12 cellular contexts compared by ENCODE assay signal in the genomic region with DNA sequence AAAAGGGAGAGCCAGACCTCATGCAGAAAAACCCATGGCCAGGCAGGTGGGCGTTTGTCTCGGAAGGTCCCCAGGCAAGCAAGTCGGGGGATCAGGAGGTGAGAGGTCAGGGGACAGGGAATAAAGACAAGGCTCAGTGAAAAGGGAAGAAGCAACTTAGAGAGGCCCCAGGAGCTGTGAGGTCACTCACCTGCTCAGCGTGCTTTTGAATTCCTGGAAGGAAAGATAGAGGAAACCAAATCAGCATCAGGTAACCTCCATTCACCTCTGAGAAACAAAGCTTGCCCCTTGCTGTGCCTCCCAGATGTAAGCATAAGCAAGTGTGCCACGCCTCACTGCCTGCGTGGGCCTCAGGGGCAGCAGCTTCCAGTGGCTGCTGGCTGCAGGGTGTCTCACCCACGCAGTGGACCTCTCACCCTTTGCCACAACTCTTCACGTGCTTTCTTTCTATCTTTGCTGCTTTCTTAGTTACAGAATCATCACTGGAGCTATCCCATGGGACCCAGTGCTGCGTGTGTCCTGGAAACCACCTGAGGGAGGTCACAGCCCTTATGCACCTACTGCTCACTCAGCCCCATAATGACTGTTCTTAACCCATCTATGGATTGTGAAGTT. TPM values are rescaled to one million over a fixed set of nuclear protein-coding genes. Genes with fewer than 3 reads are reported as not detected.
DNase-seq lines count a peak whose midpoint lies in the region; ATAC-seq and TF ChIP-seq lines count a peak whose summit lies in the region.
"Had no signal": no experiment of that assay in that cellular context is flagged by ENCODE, and none has a peak within 500 bp of the region (broad histone marks: within the 10 kb centered on the region; RNA-seq: fewer than 3 reads in every experiment).

No MANE protein-coding gene starts in this region.

- DNase-seq in gastrocnemius medialis (no peak), NCI-H510A (lab: John Stamatoyannopoulos, UW) (no peak), MV-4-11 (lab: John Stamatoyannopoulos, UW) (no peak), left ventricle myocardium inferior (no peak)
- no peak for DNase-seq in stimulated activated CD4-positive, alpha-beta T cell treated with anti-CD3 and anti-CD28 coated beads, Interleukin-15, amount 100 ng/mL, for 24 hours
- DNase-seq: activated CD4-positive, alpha-beta T cell treated with anti-CD3 and anti-CD28 coated beads for 1 hour; activated naive CD8-positive, alpha-beta T cell treated with anti-CD3 and anti-CD28 coated beads, Interleukin-2, amount 10 ng/mL, durations not matched to agents 7 days and 5 days; NCI-H1694 had no signal

- no peak for TF ChIP-seq POLR2A in gastrocnemius medialis (IDR thresholded peaks at IDR 0.05)

- H3K4me3 ChIP-seq in gastrocnemius medialis = no peak overlapping the region
- H3K4me3 ChIP-seq in left ventricle myocardium inferior = no peak overlapping the region

- TF ChIP-seq CTCF in gastrocnemius medialis (IDR thresholded peaks at IDR 0.05 in 4 of 5, conservative IDR thresholded peaks at IDR 0.05 in 1 of 5) (no peak), left ventricle myocardium inferior (IDR thresholded peaks at IDR 0.05; ENCODE audit: borderline replicate concordance) (no peak)

- H3K27ac ChIP-seq in gastrocnemius medialis (peak overlapping the region in 3 of 4 donors; percentile 21 to 97 (median 43)), left ventricle myocardium inferior (replicated peaks) (no peak overlapping the region)

- peaks cover 11 to 22% of the 10 kb centered on the region in 2 donors for H3K4me1 ChIP-seq in gastrocnemius medialis
- H3K4me1 ChIP-seq in left ventricle myocardium inferior = peaks cover 16% of the 10 kb centered on the region

- in situ Hi-C loops in gastrocnemius medialis (cut with MboI; ENCODE audit: low sequenced_read_pairs in 4 of 4) = no loop called here

- no peaks in the 10 kb centered on the region for H3K9me3 ChIP-seq in gastrocnemius medialis
- H3K9me3 ChIP-seq in left ventricle myocardium inferior (replicated peaks) = no peaks in the 10 kb centered on the region

- H3K36me3 ChIP-seq in gastrocnemius medialis = no peaks in the 10 kb centered on the region
- peaks cover 3% of the 10 kb centered on the region for H3K36me3 ChIP-seq in left ventricle myocardium inferior

- intact Hi-C loops in gastrocnemius medialis (cut with DNase I; ENCODE audit: low total_unique reads) (no loop called here), left ventricle myocardium inferior (cut with micrococcal nuclease) (no loop called here)

- H3K27me3 ChIP-seq in gastrocnemius medialis (no peaks in the 10 kb centered on the region), left ventricle myocardium inferior (ENCODE audit: low read depth) (no peaks in the 10 kb centered on the region)

- ATAC-seq in GM19023 (IDR thresholded peaks at IDR 0.05; ENCODE audit: unreplicated experiment) (peak; percentile 58), HG02571 (IDR thresholded peaks at IDR 0.05; ENCODE audit: unreplicated experiment) (peak; percentile 71), HG03469 (IDR thresholded peaks at IDR 0.05; ENCODE audit: unreplicated experiment) (peak; percentile 55), gastrocnemius medialis (no peak)

RNA-seq across cellular contexts. Expression of gene TRIM7, which starts 6.0 kb away (rescaled TPM):
- total RNA-seq in gastrocnemius medialis (10 to 100 TPM; 27.9 to 58.4 (median 47.1) TPM), left ventricle myocardium inferior (6.4 TPM)

RNA-seq across cellular contexts. Expression of gene TRIM41, which starts 24.1 kb away (rescaled TPM):
- 10 to 100 TPM; 15.6 to 23.5 (median 21.6) TPM for total RNA-seq in gastrocnemius medialis
- total RNA-seq in left ventricle myocardium inferior = 26.4 TPM

RNA-seq across cellular contexts. Expression of gene RACK1, which starts 44.7 kb away (rescaled TPM):
- total RNA-seq in gastrocnemius medialis (1,000 to 10,000 TPM; 1,697 to 2,187 (median 1,957) TPM), left ventricle myocardium inferior (628 TPM)

RNA-seq across cellular contexts. Expression of gene OR2V2, which starts 51.6 kb away (rescaled TPM):
- total RNA-seq in gastrocnemius medialis (not detected), left ventricle myocardium inferior (not detected)
- total RNA-seq: activated naive CD8-positive, alpha-beta T cell treated with anti-CD3 and anti-CD28 coated beads, Interleukin-2, amount 10 ng/mL, durations not matched to agents 7 days and 5 days; temporal lobe had no signal

Comparison
In these comparisons a context has a peak if more than half of its experiments do, and no peak if none do; other contexts are left out.
1. ATAC-seq: peak in GM19023 (single experiment), HG02571 (single experiment) and HG03469 (single experiment); none in gastrocnemius medialis (0 of 2).